In the genomic region with DNA sequence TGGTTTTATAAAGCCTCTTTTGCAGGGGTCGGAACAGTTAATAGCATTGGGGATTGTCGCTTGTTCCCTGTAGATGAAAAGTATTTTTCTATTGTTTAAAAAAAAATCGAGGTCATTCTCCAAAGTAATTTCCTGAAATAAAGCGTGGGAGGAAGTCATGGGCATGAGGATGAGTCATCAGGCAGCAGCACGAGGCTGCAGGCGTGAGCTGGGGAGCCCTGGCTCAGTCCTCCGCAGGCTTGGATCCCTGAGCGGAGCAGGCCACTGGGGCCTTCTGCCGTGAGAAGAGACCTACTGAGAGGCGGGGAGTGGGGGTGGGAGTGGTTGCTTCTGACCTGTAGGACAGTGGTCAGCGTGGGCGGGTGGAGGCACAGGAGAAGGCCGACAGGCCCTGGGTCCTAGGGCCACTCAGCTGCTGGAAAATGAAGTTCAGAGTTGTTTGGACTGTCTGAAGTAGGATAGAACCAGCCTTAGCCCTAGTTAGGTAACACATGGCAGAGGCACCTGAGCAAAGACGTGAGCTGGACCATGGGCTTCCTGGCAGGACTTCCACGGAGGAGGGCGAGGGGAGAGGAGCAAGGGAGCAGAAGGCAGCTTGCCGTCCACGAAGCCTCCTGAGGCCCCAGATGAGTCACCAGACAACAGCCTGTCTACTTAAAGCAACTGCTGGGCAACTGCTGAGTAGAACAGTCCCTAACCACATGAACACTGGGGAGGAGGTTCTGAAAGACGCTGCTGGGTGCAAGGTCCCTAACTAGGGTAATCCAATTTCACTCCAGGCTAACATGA, we compare ENCODE assay signal across 8 cellular contexts. TPM values are rescaled to one million over a fixed set of nuclear protein-coding genes. Genes with fewer than 3 reads are reported as not detected.
A peak's percentile ranks its signal among the peaks of the same experiment; 100 is the strongest.
DNase-seq lines count a peak whose midpoint lies in the region; ATAC-seq and TF ChIP-seq lines count a peak whose summit lies in the region.

No MANE protein-coding gene starts in this region.

- no peak for TF ChIP-seq EP300 in stomach (IDR thresholded peaks at IDR 0.05)

- H3K4me3 ChIP-seq in stomach, result no peak overlapping the region

- no peak for TF ChIP-seq POLR2A in stomach (IDR thresholded peaks at IDR 0.05)

- WGBS in stomach, 5 donors, result 19 to 40% (median 31%) methylated on average over 19 of the region's 19 CpGs

- no peaks in the 10 kb centered on the region for H3K27me3 ChIP-seq in stomach

- DNase-seq in DMS53 treated with DMSO at 0.1 percent for 48 hours (lab: John Stamatoyannopoulos, UW; ENCODE audit: unreplicated experiment) (peak; percentile 64), UCSD-AML1 (lab: John Stamatoyannopoulos, UW; ENCODE audit: unreplicated experiment) (peak; percentile 56), dermis microvascular lymphatic vessel endothelial cell (ENCODE audit: low read depth in 2 of 2) (peak; percentile 92 to 97), medulla oblongata (ENCODE audit: extremely low spot score) (peak; percentile 60), stomach (peak; percentile 80)

- TF ChIP-seq CTCF in stomach (IDR thresholded peaks at IDR 0.05), result no peak

- ATAC-seq in HG03565 (IDR thresholded peaks at IDR 0.05; ENCODE audit: unreplicated experiment) (peak; percentile 63), HG02840 (IDR thresholded peaks at IDR 0.05; ENCODE audit: low FRiP score, unreplicated experiment) (no peak), GM18520 (IDR thresholded peaks at IDR 0.05; ENCODE audit: unreplicated experiment) (no peak)

- peak overlapping the region; percentile 85 to 92 (median 91) for H3K27ac ChIP-seq in stomach

- intact Hi-C loops in stomach (cut with DNase I; ENCODE audit: low total_unique reads), result no loop called here

- peaks cover 38 to 50% (median 44%) of the 10 kb centered on the region in 4 donors for H3K4me1 ChIP-seq in stomach

- no peaks in the 10 kb centered on the region for H3K9me3 ChIP-seq in stomach

- H3K36me3 ChIP-seq in stomach, result no peaks in the 10 kb centered on the region

RNA-seq across cellular contexts. Expression of gene LGALS3, which starts 21.1 kb away (rescaled TPM):
- total RNA-seq in dermis microvascular lymphatic vessel endothelial cell (88.0 and 98.5 TPM in 2 replicates), stomach (100 to 1,000 TPM; 163 to 275 (median 222) TPM)
- polyA plus RNA-seq in stomach, result 100 to 1,000 TPM; 415 to 676 (median 423) TPM

RNA-seq across cellular contexts. Expression of gene MAPK1IP1L, which starts 56.5 kb away (rescaled TPM):
- total RNA-seq in dermis microvascular lymphatic vessel endothelial cell, result 15.3 and 16.8 TPM in 2 replicates
- total RNA-seq in stomach, result 10 to 100 TPM in 4 of 5 donors, 1 to 10 TPM in 1; 7.0 to 53.1 (median 29.9) TPM
- polyA plus RNA-seq in stomach, result 10 to 100 TPM; 22.9 to 50.9 (median 27.2) TPM
